In the genomic region with DNA sequence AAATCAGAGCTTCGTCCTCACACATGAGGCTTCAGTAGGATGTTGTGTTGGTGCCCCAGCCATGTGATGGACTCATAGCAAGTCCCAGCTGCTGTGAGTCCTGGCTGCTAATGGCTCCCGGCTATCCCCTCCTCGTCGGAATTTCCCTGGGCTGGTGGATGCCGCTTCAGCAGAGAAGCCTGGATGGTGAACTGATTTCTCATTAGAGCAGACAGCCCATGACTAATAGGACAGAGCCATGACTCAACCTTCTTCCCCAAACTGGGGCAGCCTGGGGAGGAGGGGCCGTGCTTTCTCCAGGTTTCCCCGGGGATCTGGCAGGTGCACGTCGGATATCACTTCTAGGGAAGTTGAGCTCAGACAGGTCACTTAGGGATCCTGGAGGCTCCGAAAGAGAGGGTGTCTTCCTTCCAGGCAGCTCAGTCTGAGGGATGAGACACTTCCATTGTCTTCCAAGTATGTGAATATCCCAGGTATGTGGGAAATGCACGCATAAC, we compare ENCODE assay signal across 11 cellular contexts.
DNase-seq lines count a peak whose midpoint lies in the region; ATAC-seq, FAIRE-seq and TF ChIP-seq lines count a peak whose summit lies in the region.
"Had no signal": no experiment of that assay in that cellular context is flagged by ENCODE, and none has a peak within 500 bp of the region (broad histone marks: within the 10 kb centered on the region; RNA-seq: fewer than 3 reads in every experiment).

No MANE protein-coding gene starts in this region.

- no peak overlapping the region for H4K8ac ChIP-seq in mesenchymal stem cell (ENCODE audit: low read length)

- TF ChIP-seq POLR2A in adrenal gland (IDR thresholded peaks at IDR 0.05) = no peak

- no peak for TF ChIP-seq CTCF in adrenal gland (IDR thresholded peaks at IDR 0.05)

- no peak for FAIRE-seq in GM19239 (lab: Jason Lieb, UNC)

- no peak overlapping the region for H2BK12ac ChIP-seq in mesenchymal stem cell (ENCODE audit: low read length in 2 of 2)

- H2BK5ac ChIP-seq in mesenchymal stem cell (ENCODE audit: low read depth, low read length, poor library complexity, severe bottlenecking) = no peak overlapping the region

- H2AFZ ChIP-seq in mesenchymal stem cell (ENCODE audit: low read depth, low read length) = no peak overlapping the region

- H3K9me3 ChIP-seq in adrenal gland (replicated peaks in 1 of 3) (no peaks in the 10 kb centered on the region), mesenchymal stem cell (ENCODE audit: control insufficient read depth, low read length) (peaks cover 4% of the 10 kb centered on the region)

- no peak for ATAC-seq in HG03442 (IDR thresholded peaks at IDR 0.05; ENCODE audit: unreplicated experiment)
- ATAC-seq: activated T-helper 17 cell treated with anti-CD3 and anti-CD28 coated beads, Interleukin-2, amount 50 U/mL, for 72 hours; heart right ventricle had no signal

- no peak overlapping the region for H4K91ac ChIP-seq in mesenchymal stem cell (ENCODE audit: low read length)

- H3K36me3 ChIP-seq in adrenal gland (replicated peaks in 1 of 2) (no peaks in the 10 kb centered on the region), mesenchymal stem cell (ENCODE audit: control insufficient read depth in 1 of 2, insufficient read depth in 2 of 2, low read depth in 1 of 2, low read length in 2 of 2) (no peaks in the 10 kb centered on the region)
- H3K36me3 ChIP-seq: heart right ventricle had no signal

- no peak overlapping the region for H3K18ac ChIP-seq in mesenchymal stem cell (ENCODE audit: low read depth in 1 of 2, low read length in 2 of 2)

- H2BK15ac ChIP-seq in mesenchymal stem cell (ENCODE audit: low read depth, poor library complexity, severe bottlenecking) = no peak overlapping the region

- H3K4me3 ChIP-seq in adrenal gland = no peak overlapping the region
- H3K4me3 ChIP-seq in mesenchymal stem cell (ENCODE audit: insufficient read depth in 1 of 2, low read depth in 1 of 2, low read length in 2 of 2) = no peak overlapping the region
- H3K4me3 ChIP-seq: heart right ventricle had no signal

- no peak overlapping the region for H2BK120ac ChIP-seq in mesenchymal stem cell (ENCODE audit: low read depth, low read length)

- H3K4me1 ChIP-seq in adrenal gland (replicated peaks in 1 of 2) = no peaks in the 10 kb centered on the region
- H3K4me1 ChIP-seq in mesenchymal stem cell (ENCODE audit: control insufficient read depth, insufficient read depth, low read depth, low read length) = peaks cover 4% of the 10 kb centered on the region
- H3K4me1 ChIP-seq: heart right ventricle had no signal

- no peak overlapping the region for H3K4ac ChIP-seq in mesenchymal stem cell (ENCODE audit: low read depth in 1 of 2, low read length in 2 of 2)

- H3K79me1 ChIP-seq in mesenchymal stem cell (replicated peaks; ENCODE audit: low read length, poor library complexity, severe bottlenecking) = no peaks in the 10 kb centered on the region

- no peak overlapping the region for H3K14ac ChIP-seq in mesenchymal stem cell (ENCODE audit: low read length in 2 of 2)

- WGBS in adrenal gland, 4 donors = 37 to 45% (median 40%) methylated on average over 8 to 11 of the region's 11 CpGs
- 60% methylated on average over 9 of the region's 11 CpGs for WGBS in mesenchymal stem cell

- no peak overlapping the region for H3K27ac ChIP-seq in adrenal gland
- H3K27ac ChIP-seq in mesenchymal stem cell (ENCODE audit: low read length, poor library complexity, severe bottlenecking) = no peak overlapping the region
- H3K27ac ChIP-seq: heart right ventricle had no signal

- H3K27me3 ChIP-seq in adrenal gland (no peaks in the 10 kb centered on the region), mesenchymal stem cell (ENCODE audit: control insufficient read depth in 1 of 2, insufficient read depth in 1 of 2, low read length in 2 of 2) (no peaks in the 10 kb centered on the region)

- no peak overlapping the region for H3K9ac ChIP-seq in mesenchymal stem cell (ENCODE audit: low read length)

- DNase-seq in Daoy (ENCODE audit: low read depth) (peak; percentile 83), LHCN-M2 (ENCODE audit: low read depth) (peak; percentile 8), adrenal gland (peak; percentile 21 to 55 (median 44)), mesenchymal stem cell (no peak), midbrain (lab: John Stamatoyannopoulos, UW) (no peak), GM19239 (ENCODE audit: insufficient read length, low spot score) (no peak), NCI-H345 treated with DMSO at 0.1 percent for 48 hours (lab: John Stamatoyannopoulos, UW; ENCODE audit: unreplicated experiment) (no peak)
- DNase-seq: heart right ventricle, KG1 had no signal

- peak overlapping the region; percentile 37 for H3K4me2 ChIP-seq in mesenchymal stem cell (ENCODE audit: low read length, poor library complexity, severe bottlenecking)

- intact Hi-C loops in adrenal gland (cut with DNase I) = no loop called here

- H3K23ac ChIP-seq in mesenchymal stem cell (ENCODE audit: low read length in 2 of 2) = no peak overlapping the region

- H2AK5ac ChIP-seq in mesenchymal stem cell (ENCODE audit: low read length, severe bottlenecking) = no peak overlapping the region

Comparison
In these comparisons a context has a peak if more than half of its experiments do, and no peak if none do; other contexts are left out.
1. DNase-seq: peak in Daoy (single experiment), LHCN-M2 (single experiment) and adrenal gland (7 of 7); none in mesenchymal stem cell (single experiment), midbrain (single experiment), GM19239 (single experiment) and NCI-H345 treated with DMSO at 0.1 percent for 48 hours (single experiment).